8 cellular contexts compared by ENCODE assay signal in genomic region chr6:157981395-157982296, GRCh38. TPM values are rescaled to one million over a fixed set of nuclear protein-coding genes. Genes with fewer than 3 reads are reported as not detected.
DNase-seq lines count a peak whose midpoint lies in the region; ATAC-seq and TF ChIP-seq lines count a peak whose summit lies in the region.

TSS of gene SYNJ2 (plus strand) at chr6:157981863. CDS start at chr6:157981962, 99 bp downstream.

- WGBS in upper lobe of left lung, 2 donors, result 0 to 1% methylated on average over 5 to 27 of the region's 108 CpGs

- H3K4me1 ChIP-seq in upper lobe of left lung, result peaks cover 0 to 24% (median 12%) of the 10 kb centered on the region in 4 donors

- DNase-seq in DMS53 treated with DMSO at 0.1 percent for 48 hours (lab: John Stamatoyannopoulos, UW; ENCODE audit: unreplicated experiment) (peak; percentile 27), HuH-7.5 (ENCODE audit: low spot score) (peak; percentile 84), SKM-1 (lab: John Stamatoyannopoulos, UW; ENCODE audit: unreplicated experiment) (peak; percentile 32), Right ventricle myocardium superior (peak; percentile 85), pons (ENCODE audit: low spot score) (peak; percentile 63), upper lobe of left lung (peak; percentile 80 to 95)
- peak; percentile 74 to 88 for DNase-seq in activated naive CD4-positive, alpha-beta T cell treated with anti-CD3 and anti-CD28 coated beads, Interleukin-2, amount 50 U/mL, for 72 hours (ENCODE audit: low spot score in 2 of 2)

- intact Hi-C loops in Right ventricle myocardium superior (cut with DNase I), result loop anchor here (5.0 kb wide), 2 partner anchors 61 to 91 kb away; no protein-coding TSS in a partner anchor

- peak within 1 kb of the TSS; percentile 5 to 81 (median 52) for H3K27ac ChIP-seq in upper lobe of left lung

- peak within 1 kb of the TSS; percentile 41 to 94 (median 86) for H3K4me3 ChIP-seq in upper lobe of left lung

- TF ChIP-seq EP300 in upper lobe of left lung (IDR thresholded peaks at IDR 0.05), result no peak

- H3K36me3 ChIP-seq in upper lobe of left lung, result no peaks in the 10 kb centered on the region

- no peaks in the 10 kb centered on the region for H3K9me3 ChIP-seq in upper lobe of left lung

- H3K27ac Mint-ChIP-seq in activated naive CD4-positive, alpha-beta T cell treated with anti-CD3 and anti-CD28 coated beads, Interleukin-2, amount 50 U/mL, for 72 hours, result peak within 1 kb of the TSS; percentile 53 to 89

- TF ChIP-seq CTCF in upper lobe of left lung (IDR thresholded peaks at IDR 0.05), result peak; percentile 37 to 70 (median 58)

- H3K36me3 Mint-ChIP-seq in activated naive CD4-positive, alpha-beta T cell treated with anti-CD3 and anti-CD28 coated beads, Interleukin-2, amount 50 U/mL, for 72 hours, result peaks cover 10 to 12% of the 10 kb centered on the region in 2 donors

- ATAC-seq in GM21529 (IDR thresholded peaks at IDR 0.05; ENCODE audit: unreplicated experiment) (peak; percentile 83), Right ventricle myocardium superior (ENCODE audit: poor library complexity) (peak; percentile 93), upper lobe of left lung (ENCODE audit: low FRiP score in 2 of 2) (peak; percentile 81 to 92)
- ATAC-seq in activated naive CD4-positive, alpha-beta T cell treated with anti-CD3 and anti-CD28 coated beads, Interleukin-2, amount 50 U/mL, for 72 hours, result peak; percentile 86 to 87

- H3K27me3 ChIP-seq in upper lobe of left lung, result peaks cover 0 to 5% (median 0%) of the 10 kb centered on the region in 4 donors

- peak in 2 of 4 donors; percentile 30 to 55 for TF ChIP-seq POLR2A in upper lobe of left lung (IDR thresholded peaks at IDR 0.05)

- no peaks in the 10 kb centered on the region for H3K9me3 Mint-ChIP-seq in activated naive CD4-positive, alpha-beta T cell treated with anti-CD3 and anti-CD28 coated beads, Interleukin-2, amount 50 U/mL, for 72 hours

RNA-seq across cellular contexts. Expression of gene SYNJ2, which starts in this region (rescaled TPM):
- 10 to 100 TPM; 31.6 to 51.7 TPM for total RNA-seq in activated naive CD4-positive, alpha-beta T cell treated with anti-CD3 and anti-CD28 coated beads, Interleukin-2, amount 50 U/mL, for 72 hours
- total RNA-seq in Right ventricle myocardium superior, result 14.0 TPM
- total RNA-seq in upper lobe of left lung, result 1 to 10 TPM; 3.0 to 7.7 (median 4.2) TPM

Comparison
In these comparisons a context has a peak if more than half of its experiments do, and no peak if none do; other contexts are left out.
1. Peak in every context shown above with its lines: DNase-seq, ATAC-seq, H3K4me3 ChIP-seq and H3K27ac ChIP-seq.
2. DNase-seq: peak in every context shown above with its lines; median percentile 88 in upper lobe of left lung; 85 in Right ventricle myocardium superior; 84 in HuH-7.5; 81 in activated naive CD4-positive, alpha-beta T cell treated with anti-CD3 and anti-CD28 coated beads, Interleukin-2, amount 50 U/mL, for 72 hours; 63 in pons; 32 in SKM-1; 27 in DMS53 treated with DMSO at 0.1 percent for 48 hours.